Comparison of ENCODE assay signal across 18 cellular contexts in the genomic region with DNA sequence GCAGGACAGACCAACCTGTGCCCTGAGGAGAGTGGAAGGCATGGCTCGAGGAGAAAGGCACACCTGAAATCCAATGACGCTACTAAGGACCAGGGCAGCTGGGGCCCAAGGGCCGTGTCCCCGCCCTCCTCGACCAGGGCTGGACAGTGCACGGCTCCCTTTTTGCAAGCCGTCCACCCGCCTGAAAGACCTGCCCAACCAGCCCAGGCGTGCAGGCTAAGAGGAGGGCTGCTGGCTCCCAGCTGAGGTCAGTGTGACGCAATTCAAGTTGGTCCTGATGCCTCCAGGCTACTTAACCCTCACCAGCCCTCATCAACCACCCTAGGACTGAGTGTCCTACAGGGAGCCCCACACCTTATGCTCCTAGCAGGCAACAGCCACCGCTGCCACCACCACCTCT.
DNase-seq lines count a peak whose midpoint lies in the region; ATAC-seq and TF ChIP-seq lines count a peak whose summit lies in the region.
"Had no signal": no experiment of that assay in that cellular context is flagged by ENCODE, and none has a peak within 500 bp of the region (broad histone marks: within the 10 kb centered on the region; RNA-seq: fewer than 3 reads in every experiment).

No MANE protein-coding gene starts in this region.

- peak; percentile 20 for ATAC-seq in stimulated activated naive CD8-positive, alpha-beta T cell treated with anti-CD3 and anti-CD28 coated beads, Interleukin-15, amount 100 ng/mL, for 72 hours
- ATAC-seq in stimulated activated naive CD8-positive, alpha-beta T cell treated with anti-CD3 and anti-CD28 coated beads, Interleukin-15, Interleukin-2, amounts not matched to agents 100 U/mL and 50 U/mL, for 24 hours = no peak
- peak; percentile 61 for ATAC-seq in lung (ENCODE audit: insufficient read depth, low FRiP score)
- peak; percentile 88 for ATAC-seq in upper lobe of right lung
- no peak for ATAC-seq in HG03139 (IDR thresholded peaks at IDR 0.05; ENCODE audit: unreplicated experiment)
- ATAC-seq: effector memory CD8-positive, alpha-beta T cell; foreskin keratinocyte had no signal

- H3K4me1 ChIP-seq in lung (ENCODE audit: control insufficient read depth in 2 of 2, insufficient read depth in 2 of 2, low read length in 2 of 2) = no peaks in the 10 kb centered on the region
- H3K4me1 ChIP-seq in upper lobe of right lung = peaks cover 3% of the 10 kb centered on the region
- peaks cover 8 to 60% (median 33%) of the 10 kb centered on the region in 3 donors for H3K4me1 ChIP-seq in esophagus squamous epithelium
- H3K4me1 ChIP-seq: uterus had no signal

- no peaks in the 10 kb centered on the region for H3K27me3 Mint-ChIP-seq in stimulated activated naive CD8-positive, alpha-beta T cell treated with anti-CD3 and anti-CD28 coated beads, Interleukin-15, amount 100 ng/mL, for 72 hours
- no peaks in the 10 kb centered on the region for H3K27me3 Mint-ChIP-seq in MCF 10A (ENCODE audit: insufficient read depth, unreplicated experiment)
- H3K27me3 Mint-ChIP-seq: effector memory CD8-positive, alpha-beta T cell had no signal

- H3K4me1 Mint-ChIP-seq in stimulated activated naive CD8-positive, alpha-beta T cell treated with anti-CD3 and anti-CD28 coated beads, Interleukin-15, amount 100 ng/mL, for 72 hours = no peaks in the 10 kb centered on the region
- H3K4me1 Mint-ChIP-seq in MCF 10A (ENCODE audit: insufficient read depth, unreplicated experiment) = peaks cover 33% of the 10 kb centered on the region

- H3K27me3 ChIP-seq in lung (ENCODE audit: control insufficient read depth, insufficient read depth) (no peaks in the 10 kb centered on the region), upper lobe of right lung (no peaks in the 10 kb centered on the region), esophagus squamous epithelium (no peaks in the 10 kb centered on the region)
- H3K27me3 ChIP-seq: foreskin keratinocyte, uterus had no signal

- H3K36me3 Mint-ChIP-seq in MCF 10A (ENCODE audit: insufficient read depth, unreplicated experiment) = peaks cover 98% of the 10 kb centered on the region

- peaks cover 0 to 15% of the 10 kb centered on the region in 2 donors for H3K36me3 ChIP-seq in lung (ENCODE audit: control insufficient read depth in 2 of 2, insufficient read depth in 2 of 2, low read length in 2 of 2)
- H3K36me3 ChIP-seq in upper lobe of right lung = peaks cover 16% of the 10 kb centered on the region
- H3K36me3 ChIP-seq in esophagus squamous epithelium = peaks cover 0 to 56% (median 0%) of the 10 kb centered on the region in 3 donors
- H3K36me3 ChIP-seq: uterus had no signal

- no peaks in the 10 kb centered on the region for H3K9me3 ChIP-seq in lung (ENCODE audit: control insufficient read depth in 2 of 2, insufficient read depth in 1 of 2, low read length in 1 of 2)
- H3K9me3 ChIP-seq in upper lobe of right lung = no peaks in the 10 kb centered on the region
- H3K9me3 ChIP-seq in esophagus squamous epithelium = no peaks in the 10 kb centered on the region
- H3K9me3 ChIP-seq: uterus had no signal

- CTCF ChIA-PET in MCF 10A (lab: Yijun Ruan, JAX) = interaction anchor here (0.6 to 2.2 kb wide), 5 partner anchors 10 to 133 kb away, joined by 3 to 16 read pairs (median 7); a partner anchor contains a TSS

- intact Hi-C loops in MCF 10A (cut with micrococcal nuclease) (no loop called here), upper lobe of right lung (cut with DNase I) (no loop called here), esophagus squamous epithelium (cut with DNase I) (no loop called here)

- 69 to 80% methylated on average over 11 of the region's 11 CpGs for WGBS in lung, 2 donors
- 68% methylated on average over 7 of the region's 11 CpGs; no CpG with 5 or more reads in 1 of the 2 donors for WGBS in esophagus squamous epithelium, 2 donors

- H3K4me3 ChIP-seq in lung = no peak overlapping the region
- no peak overlapping the region for H3K4me3 ChIP-seq in upper lobe of right lung
- no peak overlapping the region for H3K4me3 ChIP-seq in esophagus squamous epithelium
- H3K4me3 ChIP-seq: uterus had no signal

- H3K27ac ChIP-seq in lung (ENCODE audit: low read depth in 1 of 2, low read length in 1 of 2) = no peak overlapping the region
- no peak overlapping the region for H3K27ac ChIP-seq in upper lobe of right lung
- no peak overlapping the region for H3K27ac ChIP-seq in esophagus squamous epithelium
- H3K27ac ChIP-seq: foreskin keratinocyte, uterus had no signal

- no peak overlapping the region for H3K4me3 Mint-ChIP-seq in stimulated activated naive CD8-positive, alpha-beta T cell treated with anti-CD3 and anti-CD28 coated beads, Interleukin-15, amount 100 ng/mL, for 72 hours
- H3K4me3 Mint-ChIP-seq in MCF 10A (ENCODE audit: unreplicated experiment) = peak overlapping the region; percentile 61
- H3K4me3 Mint-ChIP-seq: effector memory CD8-positive, alpha-beta T cell had no signal

- H3K9me3 Mint-ChIP-seq in stimulated activated naive CD8-positive, alpha-beta T cell treated with anti-CD3 and anti-CD28 coated beads, Interleukin-15, amount 100 ng/mL, for 72 hours = no peaks in the 10 kb centered on the region
- H3K9me3 Mint-ChIP-seq in MCF 10A (ENCODE audit: unreplicated experiment) = no peaks in the 10 kb centered on the region
- H3K9me3 Mint-ChIP-seq: effector memory CD8-positive, alpha-beta T cell had no signal

- BruUV-seq in MCF 10A (replicated peaks; lab: Mats Ljungman, UMichigan) = no TSS peak

- DNase-seq in stimulated activated naive CD8-positive, alpha-beta T cell treated with anti-CD3 and anti-CD28 coated beads, Interleukin-15, amount 100 ng/mL, for 72 hours = no peak
- no peak for DNase-seq in stimulated activated naive CD8-positive, alpha-beta T cell treated with anti-CD3 and anti-CD28 coated beads, Interleukin-15, Interleukin-2, amounts not matched to agents 100 U/mL and 50 U/mL, for 24 hours
- DNase-seq in MCF 10A (ENCODE audit: unreplicated experiment) (peak; percentile 86), lung (ENCODE audit: low spot score) (peak; percentile 57), upper lobe of right lung (peak; percentile 81), esophagus squamous epithelium (lab: John Stamatoyannopoulos, UW) (no peak), A172 (ENCODE audit: low spot score) (no peak)
- DNase-seq: activated CD4-positive, alpha-beta T cell treated with anti-CD3 and anti-CD28 coated beads, Interleukin-2, amount 50 U/mL, for 1 hour; activated T-cell treated with anti-CD3 and anti-CD28 coated beads, Interleukin-2, amount 50 U/mL, for 1 hour; caudate nucleus; effector memory CD8-positive, alpha-beta T cell; foreskin keratinocyte; GDM1; KG1; mesenchymal stem cell; NCI-H1417 treated with DMSO at 0.1 percent for 48 hours; uterus had no signal

- POLR2A ChIA-PET in MCF 10A (lab: Yijun Ruan, JAX) = interaction anchor here (0.7 to 33.0 kb wide), 9 partner anchors 10 to 177 kb away, joined by 4 to 903 read pairs (median 8); a partner anchor contains a TSS

- H3K27ac Mint-ChIP-seq in stimulated activated naive CD8-positive, alpha-beta T cell treated with anti-CD3 and anti-CD28 coated beads, Interleukin-15, amount 100 ng/mL, for 72 hours = no peak overlapping the region
- peak overlapping the region; percentile 85 for H3K27ac Mint-ChIP-seq in MCF 10A (ENCODE audit: low read depth, unreplicated experiment)

- TF ChIP-seq POLR2A in esophagus squamous epithelium (IDR thresholded peaks at IDR 0.05) = no peak

- TF ChIP-seq CTCF in MCF 10A (IDR thresholded peaks at IDR 0.05; ENCODE audit: unreplicated experiment) = no peak
- TF ChIP-seq CTCF in lung (IDR thresholded peaks at IDR 0.05; ENCODE audit: control extremely low read depth, extremely low read depth) = no peak
- no peak for TF ChIP-seq CTCF in upper lobe of right lung (IDR thresholded peaks at IDR 0.05)
- TF ChIP-seq CTCF in esophagus squamous epithelium (IDR thresholded peaks at IDR 0.05) = no peak

Comparison
In these comparisons a context has a peak if more than half of its experiments do, and no peak if none do; other contexts are left out.
1. ATAC-seq: peak in stimulated activated naive CD8-positive, alpha-beta T cell treated with anti-CD3 and anti-CD28 coated beads, Interleukin-15, amount 100 ng/mL, for 72 hours (single experiment), lung (single experiment) and upper lobe of right lung (single experiment); none in stimulated activated naive CD8-positive, alpha-beta T cell treated with anti-CD3 and anti-CD28 coated beads, Interleukin-15, Interleukin-2, amounts not matched to agents 100 U/mL and 50 U/mL, for 24 hours (single experiment) and HG03139 (single experiment).
2. DNase-seq: peak in MCF 10A (single experiment), lung (single experiment) and upper lobe of right lung (single experiment); none in stimulated activated naive CD8-positive, alpha-beta T cell treated with anti-CD3 and anti-CD28 coated beads, Interleukin-15, amount 100 ng/mL, for 72 hours (0 of 2), stimulated activated naive CD8-positive, alpha-beta T cell treated with anti-CD3 and anti-CD28 coated beads, Interleukin-15, Interleukin-2, amounts not matched to agents 100 U/mL and 50 U/mL, for 24 hours (single experiment), esophagus squamous epithelium (single experiment) and A172 (single experiment).